ENCODE assay signal across 8 cellular contexts in the genomic region with DNA sequence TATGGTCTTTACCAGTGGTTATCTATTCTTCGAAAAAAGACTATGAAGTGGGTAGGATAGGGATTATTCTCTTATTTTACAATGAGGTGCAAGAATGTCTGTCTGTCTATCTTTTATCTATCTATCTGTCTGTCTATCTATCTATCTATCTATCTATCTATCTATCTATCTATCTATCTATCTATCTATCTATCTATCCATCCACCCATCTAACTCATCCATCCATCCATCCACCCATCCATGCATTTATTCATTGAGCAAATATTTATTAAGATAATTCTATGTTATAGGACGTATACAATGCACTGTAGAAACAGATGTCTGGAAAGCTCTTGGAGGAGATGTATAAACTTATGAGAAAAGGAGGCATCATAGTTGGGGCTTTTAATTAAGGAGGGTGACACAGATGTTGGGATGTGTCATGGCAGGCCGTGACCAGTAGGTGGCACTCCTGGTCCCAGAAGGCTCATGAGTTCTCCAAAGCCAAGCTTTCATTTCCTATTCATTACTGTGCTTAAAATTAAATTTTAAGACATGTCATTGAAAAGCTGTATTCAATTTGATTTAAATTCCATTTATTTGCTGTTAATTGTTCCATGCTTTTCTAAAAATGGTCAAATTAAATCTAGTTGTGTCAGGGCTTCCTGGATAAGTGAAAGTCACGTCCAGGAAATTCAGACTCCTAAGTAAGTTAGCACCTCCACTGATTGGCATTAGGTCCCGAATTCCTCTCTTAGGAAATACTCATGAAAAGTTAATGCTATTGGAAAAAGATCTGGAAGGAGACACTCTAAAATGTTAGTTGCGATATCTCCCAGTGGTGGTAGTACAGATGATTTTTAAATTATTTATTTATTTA. TPM values are rescaled to one million over a fixed set of nuclear protein-coding genes. Genes with fewer than 3 reads are reported as not detected.
DNase-seq lines count a peak whose midpoint lies in the region; ATAC-seq and TF ChIP-seq lines count a peak whose summit lies in the region.

No MANE protein-coding gene starts in this region.

- peak; percentile 98 for TF ChIP-seq CTCF in AG09319 (IDR thresholded peaks at IDR 0.05; ENCODE audit: low read depth, low read length)

- no peak overlapping the region for H3K4me3 Mint-ChIP-seq in activated naive CD8-positive, alpha-beta T cell treated with anti-CD3 and anti-CD28 coated beads for 36 hours

- no peaks in the 10 kb centered on the region for H3K9me3 Mint-ChIP-seq in activated naive CD8-positive, alpha-beta T cell treated with anti-CD3 and anti-CD28 coated beads for 36 hours

- no peaks in the 10 kb centered on the region for H3K36me3 Mint-ChIP-seq in activated naive CD8-positive, alpha-beta T cell treated with anti-CD3 and anti-CD28 coated beads for 36 hours

- DNase-seq in AG09319 (ENCODE audit: extremely low read depth, low read depth) (peak; percentile 19), HT1080 (ENCODE audit: low read depth) (peak; percentile 69), SK-N-DZ (ENCODE audit: low spot score) (peak; percentile 67), Right ventricle myocardium superior (peak; percentile 80), renal cortical epithelial cell (ENCODE audit: low read depth) (peak; percentile 52)
- peak; percentile 44 for DNase-seq in activated naive CD8-positive, alpha-beta T cell treated with anti-CD3 and anti-CD28 coated beads for 36 hours

- intact Hi-C loops in Right ventricle myocardium superior (cut with DNase I), result loop anchor here (5.0 kb wide), 1 partner anchor 293 kb away; no protein-coding TSS in a partner anchor

- ATAC-seq in GM18517 (IDR thresholded peaks at IDR 0.05; ENCODE audit: unreplicated experiment) (peak; percentile 77), Right ventricle myocardium superior (ENCODE audit: poor library complexity) (peak; percentile 92), HG02938 (IDR thresholded peaks at IDR 0.05; ENCODE audit: unreplicated experiment) (no peak)

- no peak overlapping the region for H3K27ac Mint-ChIP-seq in activated naive CD8-positive, alpha-beta T cell treated with anti-CD3 and anti-CD28 coated beads for 36 hours

- H3K4me1 Mint-ChIP-seq in activated naive CD8-positive, alpha-beta T cell treated with anti-CD3 and anti-CD28 coated beads for 36 hours, result no peaks in the 10 kb centered on the region

- no peaks in the 10 kb centered on the region for H3K27me3 Mint-ChIP-seq in activated naive CD8-positive, alpha-beta T cell treated with anti-CD3 and anti-CD28 coated beads for 36 hours

RNA-seq across cellular contexts. Expression of a gene that starts 19.0 kb away (rescaled TPM):
- total RNA-seq in HT1080 (2014; rRNA removed; shearing (Covaris generic)), result 2.7 and 5.2 TPM in 2 replicates
- 4.6 and 5.5 TPM in 2 replicates for polyA plus RNA-seq in HT1080 (2015; cell fraction: cytosol; rRNA removed)
- 5.4 and 7.8 TPM in 2 replicates for polyA plus RNA-seq in HT1080 (2015; cell fraction: nucleus; rRNA removed)
- polyA plus RNA-seq in SK-N-DZ (2014; cell fraction: cytosol; rRNA removed), result 5.4 TPM in 2 replicates
- 7.5 and 15.7 TPM in 2 replicates for polyA plus RNA-seq in SK-N-DZ (2014; cell fraction: nucleus; rRNA removed)
- total RNA-seq in activated naive CD8-positive, alpha-beta T cell treated with anti-CD3 and anti-CD28 coated beads for 36 hours, result 10 to 100 TPM; 16.2 to 16.7 TPM
- total RNA-seq in Right ventricle myocardium superior (2.0 TPM), renal cortical epithelial cell (0.65 and 1.0 TPM in 2 replicates)

RNA-seq across cellular contexts. Expression of a gene that starts 57.9 kb away (rescaled TPM):
- total RNA-seq in HT1080 (2014; rRNA removed; shearing (Covaris generic)), result not detected in 2 replicates
- polyA plus RNA-seq in HT1080 (2015; cell fraction: cytosol; rRNA removed), result 0.16 TPM in 1 of 2 replicates, not detected in the other
- polyA plus RNA-seq in HT1080 (2015; cell fraction: nucleus; rRNA removed), result not detected in 2 replicates
- not detected in 2 replicates for polyA plus RNA-seq in SK-N-DZ (2014; cell fraction: cytosol; rRNA removed)
- polyA plus RNA-seq in SK-N-DZ (2014; cell fraction: nucleus; rRNA removed), result not detected in 2 replicates
- total RNA-seq in activated naive CD8-positive, alpha-beta T cell treated with anti-CD3 and anti-CD28 coated beads for 36 hours, result not detected
- total RNA-seq in Right ventricle myocardium superior (1,083 TPM), renal cortical epithelial cell (not detected in 2 replicates)

Comparison
In these comparisons a context has a peak if more than half of its experiments do, and no peak if none do; other contexts are left out.
1. DNase-seq: peak in every context shown above with its lines; median percentile 80 in Right ventricle myocardium superior; 69 in HT1080; 67 in SK-N-DZ; 52 in renal cortical epithelial cell; 44 in activated naive CD8-positive, alpha-beta T cell treated with anti-CD3 and anti-CD28 coated beads for 36 hours; 19 in AG09319.
2. RNA of a gene that starts 57.9 kb away (total RNA-seq): 1,083 TPM in Right ventricle myocardium superior (single experiment); not detected in renal cortical epithelial cell, not detected in HT1080 and not detected in activated naive CD8-positive, alpha-beta T cell treated with anti-CD3 and anti-CD28 coated beads for 36 hours; every median in the first group is over 1,000 times any median in the second.